In the genomic region with DNA sequence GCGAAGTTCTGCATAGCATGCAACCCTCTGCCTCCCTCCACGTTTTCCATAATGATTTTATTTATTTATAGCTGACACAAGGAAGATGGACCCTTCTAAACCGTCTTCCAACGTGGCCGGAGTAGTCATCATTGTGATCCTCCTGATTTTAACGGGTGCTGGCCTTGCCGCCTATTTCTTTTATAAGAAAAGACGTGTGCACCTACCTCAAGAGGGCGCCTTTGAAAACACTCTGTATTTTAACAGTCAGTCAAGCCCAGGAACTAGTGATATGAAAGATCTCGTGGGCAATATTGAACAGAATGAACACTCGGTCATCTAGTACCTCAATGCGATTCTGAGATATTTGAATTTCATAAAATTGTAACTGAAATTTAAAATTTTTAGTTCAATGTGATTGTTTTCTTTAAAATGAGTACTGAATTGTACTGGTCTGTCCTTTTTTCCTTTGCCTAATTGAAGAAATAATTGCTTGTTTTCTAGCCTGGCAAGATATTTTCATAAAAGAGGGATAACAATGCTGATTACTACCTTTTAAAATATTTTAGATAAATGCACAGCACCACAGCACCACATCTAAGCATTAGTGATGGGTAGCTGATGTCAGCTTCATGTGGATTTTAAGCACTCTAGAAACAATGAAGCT, we compare ENCODE assay signal across 8 cellular contexts. TPM values are rescaled to one million over a fixed set of nuclear protein-coding genes. Genes with fewer than 3 reads are reported as not detected.
A peak's percentile ranks its signal among the peaks of the same experiment; 100 is the strongest.
DNase-seq lines count a peak whose midpoint lies in the region; ATAC-seq and TF ChIP-seq lines count a peak whose summit lies in the region.

No MANE protein-coding gene starts in this region.

- no peak overlapping the region for H2AFZ ChIP-seq in OCI-LY7 (ENCODE audit: low read length)

- no peaks in the 10 kb centered on the region for H3K9me2 ChIP-seq in OCI-LY7 (ENCODE audit: insufficient read depth, low read length)

- H3K27me3 ChIP-seq in dorsolateral prefrontal cortex (peaks cover 0 to 7% (median 0%) of the 10 kb centered on the region in 45 donors), aorta (ENCODE audit: control insufficient read depth in 1 of 2, insufficient read depth in 2 of 2, low read length in 1 of 2) (no peaks in the 10 kb centered on the region)

- 16 to 17% methylated on average over 12 of the region's 12 CpGs for WGBS in aorta, 2 donors

- no peaks in the 10 kb centered on the region for H4K20me1 ChIP-seq in OCI-LY7 (ENCODE audit: insufficient read depth, low read length)

- no peaks in the 10 kb centered on the region for H3K36me3 ChIP-seq in OCI-LY7 (ENCODE audit: insufficient read depth, low read length)
- no peaks in the 10 kb centered on the region for H3K36me3 ChIP-seq in aorta (ENCODE audit: control insufficient read depth in 1 of 2, insufficient read depth in 2 of 2, low read length in 1 of 2)

- intact Hi-C loops in OCI-LY7 (cut with micrococcal nuclease; ENCODE audit: unreplicated experiment) = loop anchor here (2.0 kb wide), 1 partner anchor 195 kb away; no protein-coding TSS in a partner anchor
- intact Hi-C loops in dorsolateral prefrontal cortex (cut with DNase I) = no loop called here
- intact Hi-C loops in aorta (cut with DNase I) = loop anchor here (2.0 to 5.0 kb wide), 4 partner anchors 192 to 402 kb away; no protein-coding TSS in a partner anchor

- POLR2A ChIA-PET in OCI-LY7 (lab: Charles Lee) = interaction anchor here (0.5 kb wide), 1 partner anchor 33 kb away, joined by 3 read pairs; no protein-coding TSS in a partner anchor

- peak; percentile 82 for TF ChIP-seq CTCF in OCI-LY7 (conservative IDR thresholded peaks at IDR 0.05; ENCODE audit: low read length)
- TF ChIP-seq CTCF in dorsolateral prefrontal cortex (IDR thresholded peaks at IDR 0.05 in 54 of 56, conservative IDR thresholded peaks at IDR 0.05 in 2 of 56; ENCODE audit: low read depth in 1 of 56, partially characterized antibody in 56 of 56) = peak in 54 of 56 donors; percentile 16 to 74 (median 47)

- DNase-seq in activated CD4-positive, alpha-beta T cell treated with anti-CD3 and anti-CD28 coated beads for 48 hours = peak; percentile 16
- DNase-seq in activated CD4-positive, alpha-beta T cell treated with anti-CD3 and anti-CD28 coated beads, Interleukin-2, amount 50 U/mL, for 1 hour = no peak
- DNase-seq in OCI-LY7 (ENCODE audit: low spot score) = peak; percentile 50
- DNase-seq in dorsolateral prefrontal cortex = peak in 3 of 10 donors; percentile 32 to 46 (median 35)
- DNase-seq in mucosa of gallbladder (ENCODE audit: low spot score) = peak; percentile 18
- no peak for DNase-seq in aorta

- H3K4me1 ChIP-seq in OCI-LY7 (ENCODE audit: insufficient read depth, low read length, poor library complexity, severe bottlenecking) = no peaks in the 10 kb centered on the region
- no peaks in the 10 kb centered on the region for H3K4me1 ChIP-seq in aorta (ENCODE audit: control insufficient read depth in 1 of 2, insufficient read depth in 2 of 2, low read length in 2 of 2)

- no peak overlapping the region for H3K4me2 ChIP-seq in OCI-LY7 (ENCODE audit: low read length)

- CTCF ChIA-PET in OCI-LY7 (lab: Charles Lee; ENCODE audit: unreplicated experiment) = no interaction called here

- H3K9me3 ChIP-seq in OCI-LY7 (ENCODE audit: low read length) = no peaks in the 10 kb centered on the region
- H3K9me3 ChIP-seq in aorta (ENCODE audit: control insufficient read depth, low read length) = no peaks in the 10 kb centered on the region

- BruUV-seq in OCI-LY7 (replicated peaks; lab: Mats Ljungman, UMichigan) = no TSS peak

- H3K79me2 ChIP-seq in OCI-LY7 (ENCODE audit: insufficient read depth, low read depth, low read length) = no peaks in the 10 kb centered on the region

- ATAC-seq in HG02852 (IDR thresholded peaks at IDR 0.05; ENCODE audit: unreplicated experiment) = peak; percentile 59
- no peak for ATAC-seq in GM19452 (IDR thresholded peaks at IDR 0.05; ENCODE audit: unreplicated experiment)
- no peak for ATAC-seq in aorta (ENCODE audit: low FRiP score)

- H3K27ac ChIP-seq in OCI-LY7 (ENCODE audit: low read depth, low read length, poor library complexity, severe bottlenecking) = no peak overlapping the region
- H3K27ac ChIP-seq in dorsolateral prefrontal cortex = no peak overlapping the region
- H3K27ac ChIP-seq in aorta (ENCODE audit: low read depth in 1 of 2, low read length in 2 of 2) = no peak overlapping the region

- H3K4me3 ChIP-seq in OCI-LY7 (ENCODE audit: low read depth, low read length, poor library complexity, severe bottlenecking) (no peak overlapping the region), dorsolateral prefrontal cortex (no peak overlapping the region), aorta (ENCODE audit: low read length in 2 of 2) (no peak overlapping the region)

RNA-seq across cellular contexts. Expression of a gene that starts 41.5 kb away (rescaled TPM):
- not detected in 2 replicates for total RNA-seq in OCI-LY7 (2014; rRNA removed; shearing (Covaris generic))
- not detected in 2 replicates for total RNA-seq in OCI-LY7 (2022)
- 100 to 1,000 TPM in 1 of 120 experiments, 10 to 100 TPM in 119; 10.7 to 112 (median 30.9) TPM for total RNA-seq in dorsolateral prefrontal cortex
- not detected for total RNA-seq in mucosa of gallbladder
- total RNA-seq in aorta = under 1 TPM; 0.27 to 0.32 TPM
- not detected for polyA plus RNA-seq in aorta

Comparison
In these comparisons a context has a peak if more than half of its experiments do, and no peak if none do; other contexts are left out.
1. DNase-seq: peak in activated CD4-positive, alpha-beta T cell treated with anti-CD3 and anti-CD28 coated beads for 48 hours (single experiment), OCI-LY7 (single experiment) and mucosa of gallbladder (single experiment); none in activated CD4-positive, alpha-beta T cell treated with anti-CD3 and anti-CD28 coated beads, Interleukin-2, amount 50 U/mL, for 1 hour (single experiment) and aorta (0 of 2).
2. RNA of a gene that starts 41.5 kb away (total RNA-seq): 10.7 to 112 TPM in dorsolateral prefrontal cortex; 0.27 to 0.32 TPM in aorta, not detected in OCI-LY7 and not detected in mucosa of gallbladder (single experiment); every median in the first group is over 4 times any median in the second.
3. intact Hi-C loops: an anchor here in OCI-LY7 (2.0 kb wide) and aorta (2.0 to 5.0 kb wide); none called in dorsolateral prefrontal cortex.